In the genomic region with DNA sequence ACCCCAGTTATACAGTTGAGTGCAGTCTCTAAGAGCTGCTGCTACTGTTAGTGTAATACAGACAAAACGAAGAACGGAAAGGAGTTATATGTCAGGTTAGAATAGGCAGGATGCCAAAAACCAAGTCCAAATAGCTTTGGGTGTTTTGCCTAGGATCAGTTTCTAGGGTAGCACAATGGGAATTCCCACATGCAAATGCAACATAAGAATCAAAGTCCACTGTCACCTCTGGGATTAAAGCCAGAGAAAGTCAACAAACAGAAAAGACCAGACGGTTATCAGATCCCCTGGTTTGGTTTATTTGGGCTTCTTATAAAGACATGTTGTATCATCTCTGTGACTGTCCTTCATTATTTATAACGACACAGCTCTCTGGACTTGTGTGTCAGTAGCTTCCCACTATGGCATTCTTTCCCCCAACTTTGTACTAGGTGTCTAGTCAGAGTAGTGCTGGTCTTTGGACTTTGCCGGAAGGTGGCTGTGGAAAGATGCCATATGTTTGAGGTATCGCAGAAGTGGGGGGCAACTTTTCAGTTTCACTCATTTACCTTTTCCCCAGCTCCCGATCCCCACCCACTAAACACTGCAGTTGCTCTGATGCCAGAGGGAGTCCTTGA, we compare ENCODE assay signal across 1 cellular context.
TF ChIP-seq lines count a peak whose summit lies in the region.

No MANE protein-coding gene starts in this region.

TF ChIP-seq in K562, 482 proteins besides CTCF, POLR2A, EP300 and RAD21:
- TF ChIP-seq CREB3 (tag; conservative IDR thresholded peaks at IDR 0.05; ENCODE audit: low read depth), result no peak
- peak; percentile 36; the same call in 1 of the 2 replicates for TF ChIP-seq NFIC (IDR thresholded peaks at IDR 0.05)
